ENCODE assay signal across 8 cellular contexts in genomic region chr1:209652873-209653401, GRCh38. TPM values are rescaled to one million over a fixed set of nuclear protein-coding genes. Genes with fewer than 3 reads are reported as not detected.
DNase-seq lines count a peak whose midpoint lies in the region; ATAC-seq lines count a peak whose summit lies in the region.

No MANE protein-coding gene starts in this region.

- no peaks in the 10 kb centered on the region for H4K20me1 ChIP-seq in Karpas-422 (ENCODE audit: insufficient read depth, low read depth, low read length)

- H3K4me2 ChIP-seq in mesenchymal stem cell (ENCODE audit: low read length, poor library complexity, severe bottlenecking): no peak overlapping the region
- H3K4me2 ChIP-seq in Karpas-422 (ENCODE audit: low read depth, low read length, poor library complexity, severe bottlenecking): no peak overlapping the region

- H2BK12ac ChIP-seq in mesenchymal stem cell (ENCODE audit: low read length in 2 of 2): peak overlapping the region; percentile 32 to 90

- H4K91ac ChIP-seq in mesenchymal stem cell (ENCODE audit: low read length): peak overlapping the region; percentile 41

- peak overlapping the region; percentile 77 for H3K27ac Mint-ChIP-seq in T-helper 17 cell
- H3K27ac Mint-ChIP-seq in immature natural killer cell: peak overlapping the region in 1 of 6 donors; percentile 16

- H3K27me3 Mint-ChIP-seq in T-helper 17 cell (no peaks in the 10 kb centered on the region), immature natural killer cell (ENCODE audit: low read depth in 3 of 3) (peaks cover 0 to 2% (median under 1%) of the 10 kb centered on the region in 3 donors)

- H2AFZ ChIP-seq in mesenchymal stem cell (ENCODE audit: low read depth, low read length) (no peak overlapping the region), Karpas-422 (ENCODE audit: low read length) (no peak overlapping the region)

- 74% methylated on average over 3 of the region's 3 CpGs for WGBS in mesenchymal stem cell

- H3K27me3 ChIP-seq in mesenchymal stem cell (ENCODE audit: control insufficient read depth in 1 of 2, insufficient read depth in 1 of 2, low read length in 2 of 2): no peaks in the 10 kb centered on the region
- no peaks in the 10 kb centered on the region for H3K27me3 ChIP-seq in Karpas-422 (ENCODE audit: low read length)

- peak overlapping the region; percentile 4 for H2BK120ac ChIP-seq in mesenchymal stem cell (ENCODE audit: low read depth, low read length)

- no peaks in the 10 kb centered on the region for H3K9me3 Mint-ChIP-seq in immature natural killer cell

- no peak overlapping the region for H3K23ac ChIP-seq in mesenchymal stem cell (ENCODE audit: low read length in 2 of 2)

- DNase-seq in CD1c-positive myeloid dendritic cell (ENCODE audit: extremely low spot score) (peak; percentile 37), T-helper 17 cell (no peak), caudate nucleus (lab: John Stamatoyannopoulos, UW) (peak in 59 of 61 donors; percentile 17 to 91 (median 71)), mesenchymal stem cell (peak; percentile 57), substantia nigra (lab: John Stamatoyannopoulos, UW) (peak in 48 of 49 donors; percentile 17 to 96 (median 84)), immature natural killer cell (no peak), Karpas-422 (no peak)

- ATAC-seq in HG03066 (IDR thresholded peaks at IDR 0.05; ENCODE audit: low read depth, unreplicated experiment) (peak; percentile 37), T-helper 17 cell (no peak)

- H3K27ac ChIP-seq in caudate nucleus (ENCODE audit: low read depth, low read length): no peak overlapping the region
- H3K27ac ChIP-seq in mesenchymal stem cell (ENCODE audit: low read length, poor library complexity, severe bottlenecking): peak overlapping the region; percentile 41
- no peak overlapping the region for H3K27ac ChIP-seq in substantia nigra (ENCODE audit: low read depth, low read length, poor library complexity, severe bottlenecking)
- no peak overlapping the region for H3K27ac ChIP-seq in Karpas-422 (ENCODE audit: low read length)

- H3K4me1 ChIP-seq in mesenchymal stem cell (ENCODE audit: control insufficient read depth, insufficient read depth, low read depth, low read length) (peaks cover 47% of the 10 kb centered on the region), Karpas-422 (ENCODE audit: low read length) (no peaks in the 10 kb centered on the region)

- H3K9me3 ChIP-seq in T-helper 17 cell (ENCODE audit: control insufficient read depth, low read length, poor library complexity, severe bottlenecking): no peaks in the 10 kb centered on the region
- no peaks in the 10 kb centered on the region for H3K9me3 ChIP-seq in mesenchymal stem cell (ENCODE audit: control insufficient read depth, low read length)
- no peaks in the 10 kb centered on the region for H3K9me3 ChIP-seq in Karpas-422 (ENCODE audit: low read length)

- H2AK5ac ChIP-seq in mesenchymal stem cell (ENCODE audit: low read length, severe bottlenecking): peak overlapping the region; percentile 27

- H3K36me3 Mint-ChIP-seq in T-helper 17 cell (ENCODE audit: low read depth) (no peaks in the 10 kb centered on the region), immature natural killer cell (no peaks in the 10 kb centered on the region)

- H3K9me2 ChIP-seq in Karpas-422 (replicated peaks; ENCODE audit: insufficient read depth, low read length): no peaks in the 10 kb centered on the region

- no peak overlapping the region for H3K9ac ChIP-seq in mesenchymal stem cell (ENCODE audit: low read length)
- no peak overlapping the region for H3K9ac ChIP-seq in Karpas-422 (ENCODE audit: low read length)

- H3K4ac ChIP-seq in mesenchymal stem cell (ENCODE audit: low read depth in 1 of 2, low read length in 2 of 2): no peak overlapping the region

- H3K4me3 ChIP-seq in mesenchymal stem cell (ENCODE audit: insufficient read depth in 1 of 2, low read depth in 1 of 2, low read length in 2 of 2) (no peak overlapping the region), Karpas-422 (ENCODE audit: low read length) (no peak overlapping the region)

- H3K14ac ChIP-seq in mesenchymal stem cell (ENCODE audit: low read length in 2 of 2): no peak overlapping the region

- peak overlapping the region in 1 of 2 experiments; percentile 77 for H3K18ac ChIP-seq in mesenchymal stem cell (ENCODE audit: low read depth in 1 of 2, low read length in 2 of 2)

- H3K4me1 Mint-ChIP-seq in T-helper 17 cell: peaks cover 35% of the 10 kb centered on the region
- peaks cover 5 to 7% of the 10 kb centered on the region in 2 donors for H3K4me1 Mint-ChIP-seq in immature natural killer cell

- H3K4me3 Mint-ChIP-seq in T-helper 17 cell (no peak overlapping the region), immature natural killer cell (no peak overlapping the region)

- no peak overlapping the region for H4K8ac ChIP-seq in mesenchymal stem cell (ENCODE audit: low read length)

- H3K36me3 ChIP-seq in mesenchymal stem cell (ENCODE audit: control insufficient read depth in 1 of 2, insufficient read depth in 2 of 2, low read depth in 1 of 2, low read length in 2 of 2): no peaks in the 10 kb centered on the region
- no peaks in the 10 kb centered on the region for H3K36me3 ChIP-seq in Karpas-422 (ENCODE audit: insufficient read depth, low read length)

- no peaks in the 10 kb centered on the region for H3K79me1 ChIP-seq in mesenchymal stem cell (replicated peaks; ENCODE audit: low read length, poor library complexity, severe bottlenecking)

- H2BK5ac ChIP-seq in mesenchymal stem cell (ENCODE audit: low read depth, low read length, poor library complexity, severe bottlenecking): no peak overlapping the region

- no peaks in the 10 kb centered on the region for H3K79me2 ChIP-seq in Karpas-422 (ENCODE audit: low read length)

- no peak overlapping the region for H2BK15ac ChIP-seq in mesenchymal stem cell (ENCODE audit: low read depth, poor library complexity, severe bottlenecking)

RNA-seq across cellular contexts. Expression of gene LAMB3, which starts 0.7 kb away (rescaled TPM):
- 1 to 10 TPM in 1 of 2 donors, under 1 TPM in 1; 0.37 to 1.1 TPM for total RNA-seq in T-helper 17 cell
- polyA plus RNA-seq in mesenchymal stem cell (2013, experiment 1 of 2): 8.7 TPM
- 8.5 TPM for polyA plus RNA-seq in mesenchymal stem cell (2013, experiment 2 of 2)
- 1 to 10 TPM in 1 of 3 donors, under 1 TPM in 1, not detected in 1; 0.58 to 1.6 TPM for polyA plus RNA-seq in immature natural killer cell
- total RNA-seq in Karpas-422 (2014; rRNA removed; shearing (Covaris generic); ENCODE audit: low replicate concordance): 0.04 and 1.3 TPM in 2 replicates

RNA-seq across cellular contexts. Expression of gene G0S2, which starts 22.3 kb away (rescaled TPM):
- total RNA-seq in T-helper 17 cell: 10 to 100 TPM in 1 of 2 donors, 1 to 10 TPM in 1; 6.6 to 13.5 TPM
- polyA plus RNA-seq in mesenchymal stem cell (2013, experiment 1 of 2): 81.8 TPM
- 81.6 TPM for polyA plus RNA-seq in mesenchymal stem cell (2013, experiment 2 of 2)
- 1 to 10 TPM in 1 of 3 donors, under 1 TPM in 1, not detected in 1; 0.59 to 3.1 TPM for polyA plus RNA-seq in immature natural killer cell
- 6.9 and 17.2 TPM in 2 replicates for total RNA-seq in Karpas-422 (2014; rRNA removed; shearing (Covaris generic); ENCODE audit: low replicate concordance)

RNA-seq across cellular contexts. Expression of gene HSD11B1, which starts 51.7 kb away (rescaled TPM):
- 1 to 10 TPM; 1.2 to 4.0 TPM for total RNA-seq in T-helper 17 cell
- 7.2 TPM for polyA plus RNA-seq in mesenchymal stem cell (2013, experiment 1 of 2)
- polyA plus RNA-seq in mesenchymal stem cell (2013, experiment 2 of 2): 6.9 TPM
- not detected for polyA plus RNA-seq in immature natural killer cell
- total RNA-seq in Karpas-422 (2014; rRNA removed; shearing (Covaris generic); ENCODE audit: low replicate concordance): not detected in 2 replicates

Comparison
In these comparisons a context has a peak if more than half of its experiments do, and no peak if none do; other contexts are left out.
1. DNase-seq: peak in CD1c-positive myeloid dendritic cell (single experiment), caudate nucleus (59 of 61), mesenchymal stem cell (single experiment) and substantia nigra (48 of 49); none in T-helper 17 cell (0 of 3), immature natural killer cell (0 of 3) and Karpas-422 (single experiment).